1 cellular context compared by ENCODE assay signal in the genomic region with DNA sequence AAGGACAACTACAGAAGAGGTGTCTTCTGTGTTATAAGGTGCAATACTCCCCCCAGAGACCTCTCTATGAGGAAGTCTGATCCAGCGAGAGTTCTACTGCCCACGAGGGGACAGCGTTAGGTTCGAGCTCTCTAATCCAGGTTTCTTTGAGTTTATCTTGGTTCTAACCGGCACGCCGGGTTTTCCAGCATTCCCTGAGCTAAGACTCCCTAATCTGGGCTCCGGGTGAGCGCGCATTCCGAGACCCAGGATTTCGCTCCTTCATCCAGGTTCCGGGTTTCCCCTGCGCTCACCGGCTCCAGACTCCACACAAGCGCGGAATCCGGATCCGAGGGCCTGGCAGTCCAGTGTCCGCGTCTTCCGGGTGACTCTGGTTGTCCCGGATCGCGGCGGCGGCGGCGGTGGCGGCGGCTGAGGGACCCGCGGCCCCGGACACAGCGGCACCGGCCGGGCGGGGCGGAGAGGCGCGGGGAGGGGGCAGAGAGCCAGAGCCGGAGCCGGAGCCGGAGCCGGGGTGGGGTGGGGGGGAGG.
TF ChIP-seq lines count a peak whose summit lies in the region.

A gene with protein sequence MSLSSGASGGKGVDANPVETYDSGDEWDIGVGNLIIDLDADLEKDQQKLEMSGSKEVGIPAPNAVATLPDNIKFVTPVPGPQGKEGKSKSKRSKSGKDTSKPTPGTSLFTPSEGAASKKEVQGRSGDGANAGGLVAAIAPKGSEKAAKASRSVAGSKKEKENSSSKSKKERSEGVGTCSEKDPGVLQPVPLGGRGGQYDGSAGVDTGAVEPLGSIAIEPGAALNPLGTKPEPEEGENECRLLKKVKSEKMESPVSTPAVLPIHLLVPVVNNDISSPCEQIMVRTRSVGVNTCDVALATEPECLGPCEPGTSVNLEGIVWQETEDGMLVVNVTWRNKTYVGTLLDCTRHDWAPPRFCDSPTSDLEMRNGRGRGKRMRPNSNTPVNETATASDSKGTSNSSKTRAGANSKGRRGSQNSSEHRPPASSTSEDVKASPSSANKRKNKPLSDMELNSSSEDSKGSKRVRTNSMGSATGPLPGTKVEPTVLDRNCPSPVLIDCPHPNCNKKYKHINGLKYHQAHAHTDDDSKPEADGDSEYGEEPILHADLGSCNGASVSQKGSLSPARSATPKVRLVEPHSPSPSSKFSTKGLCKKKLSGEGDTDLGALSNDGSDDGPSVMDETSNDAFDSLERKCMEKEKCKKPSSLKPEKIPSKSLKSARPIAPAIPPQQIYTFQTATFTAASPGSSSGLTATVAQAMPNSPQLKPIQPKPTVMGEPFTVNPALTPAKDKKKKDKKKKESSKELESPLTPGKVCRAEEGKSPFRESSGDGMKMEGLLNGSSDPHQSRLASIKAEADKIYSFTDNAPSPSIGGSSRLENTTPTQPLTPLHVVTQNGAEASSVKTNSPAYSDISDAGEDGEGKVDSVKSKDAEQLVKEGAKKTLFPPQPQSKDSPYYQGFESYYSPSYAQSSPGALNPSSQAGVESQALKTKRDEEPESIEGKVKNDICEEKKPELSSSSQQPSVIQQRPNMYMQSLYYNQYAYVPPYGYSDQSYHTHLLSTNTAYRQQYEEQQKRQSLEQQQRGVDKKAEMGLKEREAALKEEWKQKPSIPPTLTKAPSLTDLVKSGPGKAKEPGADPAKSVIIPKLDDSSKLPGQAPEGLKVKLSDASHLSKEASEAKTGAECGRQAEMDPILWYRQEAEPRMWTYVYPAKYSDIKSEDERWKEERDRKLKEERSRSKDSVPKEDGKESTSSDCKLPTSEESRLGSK (N-terminal part only) (plus strand): TSS at position 373 of the 531 bp plus-strand sequence. CDS start 38,842 bp downstream, outside the sequence.

TF ChIP-seq in HEK293, 187 proteins besides CTCF, POLR2A, EP300 and RAD21 (continued from another document and continues in another):
- TF ChIP-seq, protein P1, sequence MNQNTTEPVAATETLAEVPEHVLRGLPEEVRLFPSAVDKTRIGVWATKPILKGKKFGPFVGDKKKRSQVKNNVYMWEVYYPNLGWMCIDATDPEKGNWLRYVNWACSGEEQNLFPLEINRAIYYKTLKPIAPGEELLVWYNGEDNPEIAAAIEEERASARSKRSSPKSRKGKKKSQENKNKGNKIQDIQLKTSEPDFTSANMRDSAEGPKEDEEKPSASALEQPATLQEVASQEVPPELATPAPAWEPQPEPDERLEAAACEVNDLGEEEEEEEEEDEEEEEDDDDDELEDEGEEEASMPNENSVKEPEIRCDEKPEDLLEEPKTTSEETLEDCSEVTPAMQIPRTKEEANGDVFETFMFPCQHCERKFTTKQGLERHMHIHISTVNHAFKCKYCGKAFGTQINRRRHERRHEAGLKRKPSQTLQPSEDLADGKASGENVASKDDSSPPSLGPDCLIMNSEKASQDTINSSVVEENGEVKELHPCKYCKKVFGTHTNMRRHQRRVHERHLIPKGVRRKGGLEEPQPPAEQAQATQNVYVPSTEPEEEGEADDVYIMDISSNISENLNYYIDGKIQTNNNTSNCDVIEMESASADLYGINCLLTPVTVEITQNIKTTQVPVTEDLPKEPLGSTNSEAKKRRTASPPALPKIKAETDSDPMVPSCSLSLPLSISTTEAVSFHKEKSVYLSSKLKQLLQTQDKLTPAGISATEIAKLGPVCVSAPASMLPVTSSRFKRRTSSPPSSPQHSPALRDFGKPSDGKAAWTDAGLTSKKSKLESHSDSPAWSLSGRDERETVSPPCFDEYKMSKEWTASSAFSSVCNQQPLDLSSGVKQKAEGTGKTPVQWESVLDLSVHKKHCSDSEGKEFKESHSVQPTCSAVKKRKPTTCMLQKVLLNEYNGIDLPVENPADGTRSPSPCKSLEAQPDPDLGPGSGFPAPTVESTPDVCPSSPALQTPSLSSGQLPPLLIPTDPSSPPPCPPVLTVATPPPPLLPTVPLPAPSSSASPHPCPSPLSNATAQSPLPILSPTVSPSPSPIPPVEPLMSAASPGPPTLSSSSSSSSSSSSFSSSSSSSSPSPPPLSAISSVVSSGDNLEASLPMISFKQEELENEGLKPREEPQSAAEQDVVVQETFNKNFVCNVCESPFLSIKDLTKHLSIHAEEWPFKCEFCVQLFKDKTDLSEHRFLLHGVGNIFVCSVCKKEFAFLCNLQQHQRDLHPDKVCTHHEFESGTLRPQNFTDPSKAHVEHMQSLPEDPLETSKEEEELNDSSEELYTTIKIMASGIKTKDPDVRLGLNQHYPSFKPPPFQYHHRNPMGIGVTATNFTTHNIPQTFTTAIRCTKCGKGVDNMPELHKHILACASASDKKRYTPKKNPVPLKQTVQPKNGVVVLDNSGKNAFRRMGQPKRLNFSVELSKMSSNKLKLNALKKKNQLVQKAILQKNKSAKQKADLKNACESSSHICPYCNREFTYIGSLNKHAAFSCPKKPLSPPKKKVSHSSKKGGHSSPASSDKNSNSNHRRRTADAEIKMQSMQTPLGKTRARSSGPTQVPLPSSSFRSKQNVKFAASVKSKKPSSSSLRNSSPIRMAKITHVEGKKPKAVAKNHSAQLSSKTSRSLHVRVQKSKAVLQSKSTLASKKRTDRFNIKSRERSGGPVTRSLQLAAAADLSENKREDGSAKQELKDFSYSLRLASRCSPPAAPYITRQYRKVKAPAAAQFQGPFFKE (tag by site-specific recombination; IDR thresholded peaks at IDR 0.05; ENCODE audit: borderline replicate concordance), result no peak
- TF ChIP-seq ZNF433 (tag by site-specific recombination; IDR thresholded peaks at IDR 0.05; ENCODE audit: low read depth) (no peak), ZNF394 (tag by site-specific recombination; IDR thresholded peaks at IDR 0.05; ENCODE audit: borderline replicate concordance) (peak; percentile 70), ZSCAN23 (tag by site-specific recombination; IDR thresholded peaks at IDR 0.05) (no peak; the same call in 1 of the 2 replicates), YY2 (tag by site-specific recombination; IDR thresholded peaks at IDR 0.05) (no peak), SP2 (tag by site-specific recombination; IDR thresholded peaks at IDR 0.05) (peak; percentile 26; the same call in 1 of the 2 replicates), ZNF169 (tag by site-specific recombination; IDR thresholded peaks at IDR 0.05) (peak; percentile 63; the same call in 1 of the 2 replicates), GFI1B (tag by site-specific recombination; IDR thresholded peaks at IDR 0.05) (no peak), ZNF155 (tag by site-specific recombination; IDR thresholded peaks at IDR 0.05) (no peak), ZNF747 (tag by site-specific recombination; IDR thresholded peaks at IDR 0.05) (no peak), RBAK (tag by site-specific recombination; IDR thresholded peaks at IDR 0.05) (no peak), KLF8 (tag by site-specific recombination; IDR thresholded peaks at IDR 0.05) (peak; percentile 91), ZNF529 (tag by site-specific recombination; IDR thresholded peaks at IDR 0.05; ENCODE audit: insufficient replicate concordance) (no peak), ZNF791 (tag by site-specific recombination; IDR thresholded peaks at IDR 0.05) (no peak), YY1 (tag by site-specific recombination; IDR thresholded peaks at IDR 0.05) (peak; percentile 52; the same call in 1 of the 2 replicates), EGR2 (tag by site-specific recombination; IDR thresholded peaks at IDR 0.05; ENCODE audit: low read depth) (no peak), ZNF19 (tag by site-specific recombination; IDR thresholded peaks at IDR 0.05; ENCODE audit: low read depth) (no peak), ZNF292 (tag by site-specific recombination; IDR thresholded peaks at IDR 0.05; ENCODE audit: borderline replicate concordance, low read depth) (no peak), ZBTB8A (tag by site-specific recombination; IDR thresholded peaks at IDR 0.05) (peak; percentile 97), ZNF837 (tag by site-specific recombination; IDR thresholded peaks at IDR 0.05) (no peak), KLF9 (tag by site-specific recombination; IDR thresholded peaks at IDR 0.05; ENCODE audit: low read depth) (peak; percentile 35; the same call in 1 of the 2 replicates), ZNF350 (tag by site-specific recombination; IDR thresholded peaks at IDR 0.05) (no peak), ZNF404 (tag by site-specific recombination; IDR thresholded peaks at IDR 0.05) (no peak), ZNF121 (tag by site-specific recombination; IDR thresholded peaks at IDR 0.05) (no peak), ZNF341 (tag by site-specific recombination; IDR thresholded peaks at IDR 0.05; ENCODE audit: low read depth) (peak; percentile 44; the same call in 1 of the 2 replicates), ZNF610 (tag by site-specific recombination; IDR thresholded peaks at IDR 0.05; ENCODE audit: borderline replicate concordance) (peak; percentile 67; the same call in 1 of the 2 replicates), ZNF596 (tag by site-specific recombination; IDR thresholded peaks at IDR 0.05) (0 out of 2 replicates have a peak, but pooled peaks have one; percentile 5)
- TF ChIP-seq, protein P2, sequence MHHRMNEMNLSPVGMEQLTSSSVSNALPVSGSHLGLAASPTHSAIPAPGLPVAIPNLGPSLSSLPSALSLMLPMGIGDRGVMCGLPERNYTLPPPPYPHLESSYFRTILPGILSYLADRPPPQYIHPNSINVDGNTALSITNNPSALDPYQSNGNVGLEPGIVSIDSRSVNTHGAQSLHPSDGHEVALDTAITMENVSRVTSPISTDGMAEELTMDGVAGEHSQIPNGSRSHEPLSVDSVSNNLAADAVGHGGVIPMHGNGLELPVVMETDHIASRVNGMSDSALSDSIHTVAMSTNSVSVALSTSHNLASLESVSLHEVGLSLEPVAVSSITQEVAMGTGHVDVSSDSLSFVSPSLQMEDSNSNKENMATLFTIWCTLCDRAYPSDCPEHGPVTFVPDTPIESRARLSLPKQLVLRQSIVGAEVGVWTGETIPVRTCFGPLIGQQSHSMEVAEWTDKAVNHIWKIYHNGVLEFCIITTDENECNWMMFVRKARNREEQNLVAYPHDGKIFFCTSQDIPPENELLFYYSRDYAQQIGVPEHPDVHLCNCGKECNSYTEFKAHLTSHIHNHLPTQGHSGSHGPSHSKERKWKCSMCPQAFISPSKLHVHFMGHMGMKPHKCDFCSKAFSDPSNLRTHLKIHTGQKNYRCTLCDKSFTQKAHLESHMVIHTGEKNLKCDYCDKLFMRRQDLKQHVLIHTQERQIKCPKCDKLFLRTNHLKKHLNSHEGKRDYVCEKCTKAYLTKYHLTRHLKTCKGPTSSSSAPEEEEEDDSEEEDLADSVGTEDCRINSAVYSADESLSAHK (tag by site-specific recombination; IDR thresholded peaks at IDR 0.05), result peak; percentile 66; the same call in 1 of the 2 replicates
- TF ChIP-seq, protein P3, sequence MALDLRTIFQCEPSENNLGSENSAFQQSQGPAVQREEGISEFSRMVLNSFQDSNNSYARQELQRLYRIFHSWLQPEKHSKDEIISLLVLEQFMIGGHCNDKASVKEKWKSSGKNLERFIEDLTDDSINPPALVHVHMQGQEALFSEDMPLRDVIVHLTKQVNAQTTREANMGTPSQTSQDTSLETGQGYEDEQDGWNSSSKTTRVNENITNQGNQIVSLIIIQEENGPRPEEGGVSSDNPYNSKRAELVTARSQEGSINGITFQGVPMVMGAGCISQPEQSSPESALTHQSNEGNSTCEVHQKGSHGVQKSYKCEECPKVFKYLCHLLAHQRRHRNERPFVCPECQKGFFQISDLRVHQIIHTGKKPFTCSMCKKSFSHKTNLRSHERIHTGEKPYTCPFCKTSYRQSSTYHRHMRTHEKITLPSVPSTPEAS (tag by site-specific recombination; IDR thresholded peaks at IDR 0.05), result no peak; the same call in 1 of the 2 replicates
- TF ChIP-seq, protein P4, sequence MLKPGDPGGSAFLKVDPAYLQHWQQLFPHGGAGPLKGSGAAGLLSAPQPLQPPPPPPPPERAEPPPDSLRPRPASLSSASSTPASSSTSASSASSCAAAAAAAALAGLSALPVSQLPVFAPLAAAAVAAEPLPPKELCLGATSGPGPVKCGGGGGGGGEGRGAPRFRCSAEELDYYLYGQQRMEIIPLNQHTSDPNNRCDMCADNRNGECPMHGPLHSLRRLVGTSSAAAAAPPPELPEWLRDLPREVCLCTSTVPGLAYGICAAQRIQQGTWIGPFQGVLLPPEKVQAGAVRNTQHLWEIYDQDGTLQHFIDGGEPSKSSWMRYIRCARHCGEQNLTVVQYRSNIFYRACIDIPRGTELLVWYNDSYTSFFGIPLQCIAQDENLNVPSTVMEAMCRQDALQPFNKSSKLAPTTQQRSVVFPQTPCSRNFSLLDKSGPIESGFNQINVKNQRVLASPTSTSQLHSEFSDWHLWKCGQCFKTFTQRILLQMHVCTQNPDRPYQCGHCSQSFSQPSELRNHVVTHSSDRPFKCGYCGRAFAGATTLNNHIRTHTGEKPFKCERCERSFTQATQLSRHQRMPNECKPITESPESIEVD (tag by site-specific recombination; IDR thresholded peaks at IDR 0.05), result no peak
- TF ChIP-seq, protein P5, sequence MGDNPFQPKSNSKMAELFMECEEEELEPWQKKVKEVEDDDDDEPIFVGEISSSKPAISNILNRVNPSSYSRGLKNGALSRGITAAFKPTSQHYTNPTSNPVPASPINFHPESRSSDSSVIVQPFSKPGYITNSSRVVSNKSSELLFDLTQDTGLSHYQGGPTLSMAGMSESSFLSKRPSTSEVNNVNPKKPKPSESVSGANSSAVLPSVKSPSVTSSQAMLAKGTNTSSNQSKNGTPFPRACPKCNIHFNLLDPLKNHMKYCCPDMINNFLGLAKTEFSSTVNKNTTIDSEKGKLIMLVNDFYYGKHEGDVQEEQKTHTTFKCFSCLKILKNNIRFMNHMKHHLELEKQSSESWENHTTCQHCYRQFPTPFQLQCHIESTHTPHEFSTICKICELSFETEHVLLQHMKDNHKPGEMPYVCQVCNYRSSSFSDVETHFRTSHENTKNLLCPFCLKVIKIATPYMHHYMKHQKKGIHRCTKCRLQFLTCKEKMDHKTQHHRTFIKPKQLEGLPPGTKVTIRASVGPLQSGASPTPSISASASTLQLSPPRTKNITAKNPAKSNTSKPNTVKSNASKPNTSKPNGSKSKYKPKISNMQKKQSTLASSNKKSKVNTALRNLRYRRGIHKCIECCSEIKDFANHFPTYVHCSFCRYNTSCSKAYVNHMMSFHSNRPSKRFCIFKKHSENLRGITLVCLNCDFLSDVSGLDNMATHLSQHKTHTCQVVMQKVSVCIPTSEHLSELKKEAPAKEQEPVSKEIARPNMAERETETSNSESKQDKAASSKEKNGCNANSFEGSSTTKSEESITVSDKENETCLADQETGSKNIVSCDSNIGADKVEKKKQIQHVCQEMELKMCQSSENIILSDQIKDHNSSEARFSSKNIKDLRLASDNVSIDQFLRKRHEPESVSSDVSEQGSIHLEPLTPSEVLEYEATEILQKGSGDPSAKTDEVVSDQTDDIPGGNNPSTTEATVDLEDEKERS (tag by site-specific recombination; IDR thresholded peaks at IDR 0.05), result no peak
- TF ChIP-seq, protein P6, sequence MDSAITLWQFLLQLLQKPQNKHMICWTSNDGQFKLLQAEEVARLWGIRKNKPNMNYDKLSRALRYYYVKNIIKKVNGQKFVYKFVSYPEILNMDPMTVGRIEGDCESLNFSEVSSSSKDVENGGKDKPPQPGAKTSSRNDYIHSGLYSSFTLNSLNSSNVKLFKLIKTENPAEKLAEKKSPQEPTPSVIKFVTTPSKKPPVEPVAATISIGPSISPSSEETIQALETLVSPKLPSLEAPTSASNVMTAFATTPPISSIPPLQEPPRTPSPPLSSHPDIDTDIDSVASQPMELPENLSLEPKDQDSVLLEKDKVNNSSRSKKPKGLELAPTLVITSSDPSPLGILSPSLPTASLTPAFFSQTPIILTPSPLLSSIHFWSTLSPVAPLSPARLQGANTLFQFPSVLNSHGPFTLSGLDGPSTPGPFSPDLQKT (IDR thresholded peaks at IDR 0.05; ENCODE audit: borderline replicate concordance, low read depth, low read length), result no peak
- TF ChIP-seq, protein P7, sequence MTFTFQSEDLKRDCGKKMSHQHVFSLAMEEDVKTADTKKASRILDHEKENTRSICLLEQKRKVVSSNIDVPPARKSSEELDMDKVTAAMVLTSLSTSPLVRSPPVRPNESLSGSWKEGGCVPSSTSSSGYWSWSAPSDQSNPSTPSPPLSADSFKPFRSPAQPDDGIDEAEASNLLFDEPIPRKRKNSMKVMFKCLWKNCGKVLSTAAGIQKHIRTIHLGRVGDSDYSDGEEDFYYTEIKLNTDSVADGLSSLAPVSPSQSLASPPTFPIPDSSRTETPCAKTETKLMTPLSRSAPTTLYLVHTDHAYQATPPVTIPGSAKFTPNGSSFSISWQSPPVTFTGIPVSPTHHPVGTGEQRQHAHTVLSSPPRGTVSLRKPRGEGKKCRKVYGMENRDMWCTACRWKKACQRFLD (tag by site-specific recombination; IDR thresholded peaks at IDR 0.05), result no peak
